In genomic region chr20:1897486-1897885, GRCh38 we compare ENCODE assay signal across 8 cellular contexts. TPM values are rescaled to one million over a fixed set of nuclear protein-coding genes. Genes with fewer than 3 reads are reported as not detected.
DNase-seq lines count a peak whose midpoint lies in the region; ATAC-seq and TF ChIP-seq lines count a peak whose summit lies in the region.
"Had no signal": no experiment of that assay in that cellular context is flagged by ENCODE, and none has a peak within 500 bp of the region (broad histone marks: within the 10 kb centered on the region; RNA-seq: fewer than 3 reads in every experiment).

No MANE protein-coding gene starts in this region.

- H3K4me3 Mint-ChIP-seq in type B pancreatic cell = peak overlapping the region; percentile 61

- H3K36me3 ChIP-seq in body of pancreas (replicated peaks in 1 of 2; ENCODE audit: insufficient read depth in 1 of 2, low read depth in 2 of 2) = no peaks in the 10 kb centered on the region

- no peaks in the 10 kb centered on the region for H3K36me3 Mint-ChIP-seq in type B pancreatic cell

- no peak for TF ChIP-seq POLR2A in body of pancreas (IDR thresholded peaks at IDR 0.05)

- no peaks in the 10 kb centered on the region for H3K9me3 Mint-ChIP-seq in type B pancreatic cell

- peaks cover 31% of the 10 kb centered on the region for H3K27me3 Mint-ChIP-seq in type B pancreatic cell

- H3K4me1 ChIP-seq in body of pancreas = peaks cover 34% of the 10 kb centered on the region

- 77 to 82% methylated on average over 2 of the region's 2 CpGs for WGBS in body of pancreas, 2 donors

- TF ChIP-seq CTCF in body of pancreas (IDR thresholded peaks at IDR 0.05) = no peak
- TF ChIP-seq CTCF in type B pancreatic cell (conservative IDR thresholded peaks at IDR 0.05) = no peak

- H3K4me1 Mint-ChIP-seq in type B pancreatic cell (ENCODE audit: unreplicated experiment) = peaks cover 21% of the 10 kb centered on the region

- no peaks in the 10 kb centered on the region for H3K9me3 ChIP-seq in body of pancreas

- no peaks in the 10 kb centered on the region for H3K27me3 ChIP-seq in body of pancreas

- no peak for ATAC-seq in body of pancreas

- H3K4me3 ChIP-seq in body of pancreas = no peak overlapping the region

- DNase-seq in Kasumi-1 (lab: John Stamatoyannopoulos, UW) = peak; percentile 10 to 27
- peak in 1 of 4 donors; percentile 52 for DNase-seq in body of pancreas
- DNase-seq in lung microvascular endothelial cell (ENCODE audit: low read depth in 2 of 2) = peak; percentile 13 to 35
- DNase-seq in type B pancreatic cell (ENCODE audit: extremely low spot score, unreplicated experiment) = no peak
- no peak for DNase-seq in AG08395 (ENCODE audit: low spot score)
- no peak for DNase-seq in activated T-cell treated with anti-CD3 and anti-CD28 coated beads for 4 hours
- no peak for DNase-seq in middle frontal gyrus (ENCODE audit: extremely low spot score, low spot score)
- DNase-seq: NCI-H1694 had no signal

- peak overlapping the region in 3 of 4 donors; percentile 52 to 90 (median 86) for H3K27ac ChIP-seq in body of pancreas

- intact Hi-C loops in body of pancreas (cut with DNase I) = no loop called here

- no peak overlapping the region for H3K27ac Mint-ChIP-seq in type B pancreatic cell

RNA-seq across cellular contexts. Expression of gene SIRPA, which starts 2.3 kb away (rescaled TPM):
- 10 to 100 TPM; 15.0 to 20.1 TPM for total RNA-seq in body of pancreas
- total RNA-seq in lung microvascular endothelial cell = 31.6 and 51.8 TPM in 2 replicates
- total RNA-seq in type B pancreatic cell (ENCODE audit: low replicate concordance) = 11.4 and 12.3 TPM in 2 replicates

Comparison
In these comparisons a context has a peak if more than half of its experiments do, and no peak if none do; other contexts are left out.
1. DNase-seq: peak in Kasumi-1 (2 of 2) and lung microvascular endothelial cell (2 of 2); none in type B pancreatic cell (single experiment), AG08395 (single experiment), activated T-cell treated with anti-CD3 and anti-CD28 coated beads for 4 hours (single experiment) and middle frontal gyrus (single experiment).